Comparison of ENCODE assay signal across 1 cellular context in genomic region chr11:37748641-37749040, GRCh38.
TF ChIP-seq lines count a peak whose summit lies in the region.

No MANE protein-coding gene starts in this region.

TF ChIP-seq in IMR-90, 13 proteins besides CTCF, POLR2A, EP300 and RAD21:
- TF ChIP-seq USF2 (IDR thresholded peaks at IDR 0.05; ENCODE audit: low read depth, low read length), result no peak
- TF ChIP-seq CHD1 (IDR thresholded peaks at IDR 0.05; ENCODE audit: low read depth, low read length), result no peak
- no peak for TF ChIP-seq MAFK (IDR thresholded peaks at IDR 0.05; ENCODE audit: low read depth, low read length)
- no peak for TF ChIP-seq BHLHE40 (IDR thresholded peaks at IDR 0.05; ENCODE audit: low read depth, low read length)
- no peak for TF ChIP-seq RFX5 (IDR thresholded peaks at IDR 0.05; ENCODE audit: low read depth, low read length)
- no peak for TF ChIP-seq RCOR1 (IDR thresholded peaks at IDR 0.05; ENCODE audit: insufficient replicate concordance, low read length)
- no peak for TF ChIP-seq SMC3 (IDR thresholded peaks at IDR 0.05; ENCODE audit: low read depth, low read length)
